In genomic region chr13:92433963-92434362, GRCh38 we compare ENCODE assay signal across 25 cellular contexts.
DNase-seq lines count a peak whose midpoint lies in the region; ATAC-seq lines count a peak whose summit lies in the region.
"Had no signal": no experiment of that assay in that cellular context is flagged by ENCODE, and none has a peak within 500 bp of the region (broad histone marks: within the 10 kb centered on the region; RNA-seq: fewer than 3 reads in every experiment).

No MANE protein-coding gene starts in this region.

- intact Hi-C loops in left colon (cut with DNase I, micrococcal nuclease): no loop called here
- intact Hi-C loops in left cardiac atrium (cut with DNase I): no loop called here

- ATAC-seq in left colon: peak; percentile 98
- ATAC-seq in left cardiac atrium: no peak
- ATAC-seq: A549; CD8-positive, alpha-beta T cell had no signal

- no peak for DNase-seq in left colon
- peak; percentile 15 for DNase-seq in renal cortical epithelial cell (ENCODE audit: low read depth)
- no peak for DNase-seq in left cardiac atrium
- DNase-seq in cerebellar cortex (ENCODE audit: low spot score): no peak
- DNase-seq: 8988T; ACHN; AML-193; BE2C; C1 segment of cervical spinal cord; Caco-2; Calu3; CD4-positive, alpha-beta memory T cell; CD4-positive, alpha-beta T cell; CD4-positive, CD25-positive, alpha-beta regulatory T cell; CD8-positive, alpha-beta memory T cell; CD8-positive, alpha-beta T cell; COR-L47; DMS 273 treated with DMSO at 0.1 percent for 48 hours; DMS153; DMS53; DMS79; DMS79 treated with DMSO at 0.1 percent for 48 hours; DND-41; EL had no signal
